In genomic region chr12:16939871-16940306, GRCh38 we compare ENCODE assay signal across 8 cellular contexts.
A peak's percentile ranks its signal among the peaks of the same experiment; 100 is the strongest.
DNase-seq lines count a peak whose midpoint lies in the region; ATAC-seq and TF ChIP-seq lines count a peak whose summit lies in the region.

No MANE protein-coding gene starts in this region.

- H3K4me3 ChIP-seq in adipocyte (ENCODE audit: low read length), result no peak overlapping the region
- no peak overlapping the region for H3K4me3 ChIP-seq in liver (ENCODE audit: low read depth in 1 of 3, low read length in 3 of 3)
- H3K4me3 ChIP-seq in esophagus muscularis mucosa, result no peak overlapping the region

- no peak for TF ChIP-seq POLR2A in esophagus muscularis mucosa (IDR thresholded peaks at IDR 0.05; ENCODE audit: low read depth)

- WGBS in liver, result 28% methylated on average over 6 of the region's 6 CpGs
- 45% methylated on average over 6 of the region's 6 CpGs for WGBS in esophagus muscularis mucosa

- peak; percentile 88 for DNase-seq in ELF-1 (ENCODE audit: low read depth, low spot score)
- DNase-seq in NCI-H2171 treated with DMSO at 0.1 percent for 48 hours (lab: John Stamatoyannopoulos, UW), result peak; percentile 50
- DNase-seq in adipocyte (ENCODE audit: low read depth), result peak; percentile 7
- DNase-seq in NCI-H128 (lab: John Stamatoyannopoulos, UW; ENCODE audit: unreplicated experiment), result no peak
- DNase-seq in esophagus muscularis mucosa (ENCODE audit: extremely low spot score), result no peak

- H3K27ac ChIP-seq in liver (ENCODE audit: low read depth in 1 of 2, low read length in 2 of 2), result no peak overlapping the region
- no peak overlapping the region for H3K27ac ChIP-seq in esophagus muscularis mucosa (replicated peaks in 1 of 4)

- TF ChIP-seq RAD21 in liver (IDR thresholded peaks at IDR 0.05), result peak; percentile 78 to 89

- ATAC-seq in GM19452 (IDR thresholded peaks at IDR 0.05; ENCODE audit: unreplicated experiment) (peak; percentile 98), HG03280 (IDR thresholded peaks at IDR 0.05; ENCODE audit: unreplicated experiment) (peak; percentile 99)

- H3K36me3 ChIP-seq in adipocyte (ENCODE audit: control insufficient read depth, insufficient read depth, low read length, severe bottlenecking), result no peaks in the 10 kb centered on the region
- H3K36me3 ChIP-seq in liver (ENCODE audit: control insufficient read depth in 4 of 4, insufficient read depth in 3 of 4, low read depth in 1 of 4, low read length in 3 of 4), result no peaks in the 10 kb centered on the region
- H3K36me3 ChIP-seq in esophagus muscularis mucosa, result no peaks in the 10 kb centered on the region

- TF ChIP-seq EP300 in esophagus muscularis mucosa (IDR thresholded peaks at IDR 0.05), result no peak

- no peaks in the 10 kb centered on the region for H3K27me3 ChIP-seq in adipocyte (replicated peaks; ENCODE audit: control insufficient read depth, insufficient read depth, low read length)
- H3K27me3 ChIP-seq in liver (ENCODE audit: control insufficient read depth in 4 of 4, insufficient read depth in 4 of 4, low read length in 3 of 4), result no peaks in the 10 kb centered on the region
- H3K27me3 ChIP-seq in esophagus muscularis mucosa, result no peaks in the 10 kb centered on the region

- H3K4me1 ChIP-seq in adipocyte (ENCODE audit: control insufficient read depth, insufficient read depth, low read length) (no peaks in the 10 kb centered on the region), liver (ENCODE audit: control insufficient read depth in 4 of 4, insufficient read depth in 4 of 4, low read length in 3 of 4) (no peaks in the 10 kb centered on the region), esophagus muscularis mucosa (no peaks in the 10 kb centered on the region)

- peak; percentile 82 for TF ChIP-seq CTCF in liver (IDR thresholded peaks at IDR 0.05; ENCODE audit: low read depth, low read length, missing input control)
- peak in 1 of 3 experiments; percentile 4 for TF ChIP-seq CTCF in esophagus muscularis mucosa (IDR thresholded peaks at IDR 0.05)

- intact Hi-C loops in esophagus muscularis mucosa (cut with DNase I), result no loop called here

- H3K9me3 ChIP-seq in adipocyte (ENCODE audit: control insufficient read depth, low read length) (no peaks in the 10 kb centered on the region), liver (ENCODE audit: control insufficient read depth in 4 of 4, low read length in 3 of 4) (no peaks in the 10 kb centered on the region), esophagus muscularis mucosa (peaks cover 0 to 9% (median 7%) of the 10 kb centered on the region in 4 donors)

- H3K9ac ChIP-seq in adipocyte (ENCODE audit: low read length) (no peak overlapping the region), liver (ENCODE audit: low read depth in 1 of 2, low read length in 2 of 2) (no peak overlapping the region)

TF ChIP-seq in liver, 16 proteins besides CTCF, POLR2A, EP300 and RAD21:
- TF ChIP-seq HNF4A (conservative IDR thresholded peaks at IDR 0.05), result peak in 1 of 2 donors; percentile 13
- no peak for TF ChIP-seq EGR1 (IDR thresholded peaks at IDR 0.05; ENCODE audit: low read depth in 2 of 2)
- TF ChIP-seq RXRA (IDR thresholded peaks at IDR 0.05), result peak in 1 of 2 donors; percentile 34
- TF ChIP-seq ATF3 (IDR thresholded peaks at IDR 0.05), result no peak
- no peak for TF ChIP-seq YY1 (IDR thresholded peaks at IDR 0.05)
- no peak for TF ChIP-seq GABPA (IDR thresholded peaks at IDR 0.05 in 1 of 2, conservative IDR thresholded peaks at IDR 0.05 in 1 of 2)
- TF ChIP-seq NR2F2 (IDR thresholded peaks at IDR 0.05), result no peak

Comparison
In these comparisons a context has a peak if more than half of its experiments do, and no peak if none do; other contexts are left out.
1. DNase-seq: peak in ELF-1 (single experiment), NCI-H2171 treated with DMSO at 0.1 percent for 48 hours (single experiment) and adipocyte (single experiment); none in NCI-H128 (single experiment) and esophagus muscularis mucosa (single experiment).